Comparison of ENCODE assay signal across 8 cellular contexts in genomic region chr17:7888184-7888920, GRCh38. TPM values are rescaled to one million over a fixed set of nuclear protein-coding genes. Genes with fewer than 3 reads are reported as not detected.
DNase-seq lines count a peak whose midpoint lies in the region; ATAC-seq lines count a peak whose summit lies in the region.

Gene CHD3, plus strand, starts transcription at chr17:7888789. Its CDS starts 212 bp downstream, at chr17:7889001.

- ATAC-seq in HG03432 (IDR thresholded peaks at IDR 0.05; ENCODE audit: unreplicated experiment) (no peak), HG03135 (IDR thresholded peaks at IDR 0.05; ENCODE audit: unreplicated experiment) (no peak)

- DNase-seq in SIG-M5 treated with dmso at 0.1 percent for 504 hours (lab: John Stamatoyannopoulos, UW; ENCODE audit: unreplicated experiment) (peak; percentile 60), SIG-M5 (lab: John Stamatoyannopoulos, UW) (no peak)
- peak; percentile 44 to 54 for DNase-seq in activated CD4-positive, alpha-beta T cell treated with anti-CD3 and anti-CD28 coated beads for 24 hours (ENCODE audit: low read depth in 2 of 2)

- 79 to 80% methylated on average over 18 of the region's 18 CpGs for WGBS in ectodermal cell, 2 experiments
- WGBS in mesodermal cell (ENCODE audit: insufficient coverage in 2 of 2), 2 experiments: 73 to 76% methylated on average over 14 of the region's 18 CpGs

- H3K4me1 ChIP-seq in ectodermal cell (ENCODE audit: control insufficient read depth, insufficient read depth, low read length) (peaks cover 38% of the 10 kb centered on the region), mesodermal cell (ENCODE audit: control insufficient read depth, insufficient read depth, low read length, poor library complexity, severe bottlenecking) (peaks cover 32% of the 10 kb centered on the region), stomach smooth muscle (ENCODE audit: control insufficient read depth, insufficient read depth, low read length) (peaks cover 48% of the 10 kb centered on the region)

- peak within 1 kb of the TSS; percentile 7 for H3K4me3 ChIP-seq in ectodermal cell (ENCODE audit: insufficient read depth, low read depth, low read length)
- H3K4me3 ChIP-seq in mesodermal cell (ENCODE audit: extremely low read depth, insufficient read depth, low read length, poor library complexity, severe bottlenecking): peak within 1 kb of the TSS; percentile 68
- peak within 1 kb of the TSS; percentile 47 to 85 for H3K4me3 ChIP-seq in stomach smooth muscle (ENCODE audit: low read length in 2 of 2)

- H3K36me3 ChIP-seq in ectodermal cell (ENCODE audit: control insufficient read depth, insufficient read depth, low read length) (no peaks in the 10 kb centered on the region), mesodermal cell (ENCODE audit: control insufficient read depth, insufficient read depth, low read length) (peaks cover 28% of the 10 kb centered on the region), stomach smooth muscle (ENCODE audit: control insufficient read depth in 2 of 2, insufficient read depth in 2 of 2, low read length in 2 of 2) (peaks cover 9 to 10% of the 10 kb centered on the region in 2 donors)

- H3K9me3 ChIP-seq in ectodermal cell (ENCODE audit: control insufficient read depth, low read length) (no peaks in the 10 kb centered on the region), mesodermal cell (ENCODE audit: control insufficient read depth, low read length) (no peaks in the 10 kb centered on the region), stomach smooth muscle (ENCODE audit: control insufficient read depth in 2 of 2, low read length in 2 of 2) (no peaks in the 10 kb centered on the region)

- H3K9ac ChIP-seq in stomach smooth muscle (ENCODE audit: low read length in 2 of 2): peak within 1 kb of the TSS; percentile 52 to 64

- peaks cover 13% of the 10 kb centered on the region for H3K27me3 ChIP-seq in ectodermal cell (ENCODE audit: control insufficient read depth, insufficient read depth, low read length, poor library complexity, severe bottlenecking)
- H3K27me3 ChIP-seq in stomach smooth muscle (ENCODE audit: control insufficient read depth in 1 of 2, insufficient read depth in 2 of 2, low read length in 2 of 2): no peaks in the 10 kb centered on the region

- H3K27ac ChIP-seq in ectodermal cell (ENCODE audit: insufficient read depth, low read depth, low read length, poor library complexity, severe bottlenecking): no peak within 1 kb of the TSS
- H3K27ac ChIP-seq in mesodermal cell (ENCODE audit: low read depth, low read length, severe bottlenecking): peak within 1 kb of the TSS; percentile 92
- peak within 1 kb of the TSS; percentile 87 for H3K27ac ChIP-seq in stomach smooth muscle (ENCODE audit: low read length)

RNA-seq across cellular contexts. Expression of gene CHD3, which starts in this region (rescaled TPM):
- polyA plus RNA-seq in ectodermal cell (2013, experiment 1 of 4): 32.7 TPM
- polyA plus RNA-seq in ectodermal cell (2013, experiment 2 of 4): 34.6 TPM
- polyA plus RNA-seq in ectodermal cell (2013, experiment 3 of 4): 32.8 TPM
- 34.2 TPM for polyA plus RNA-seq in ectodermal cell (2013, experiment 4 of 4)
- 57.2 TPM for polyA plus RNA-seq in mesodermal cell (2013, experiment 1 of 2)
- polyA plus RNA-seq in mesodermal cell (2013, experiment 2 of 2): 54.5 TPM

Comparison
In these comparisons a context has a peak if more than half of its experiments do, and no peak if none do; other contexts are left out.
1. H3K4me3 ChIP-seq: peak in every context shown above with its lines; median percentile 68 in mesodermal cell; 66 in stomach smooth muscle; 7 in ectodermal cell.